Comparison of ENCODE assay signal across 8 cellular contexts in genomic region chr6:152301021-152301805, GRCh38.
DNase-seq lines count a peak whose midpoint lies in the region; ATAC-seq lines count a peak whose summit lies in the region.

No MANE protein-coding gene starts in this region.

- H3K9ac ChIP-seq in iPS-18a (ENCODE audit: low read length) (peak overlapping the region; percentile 41), subcutaneous abdominal adipose tissue (ENCODE audit: low read length in 5 of 5) (peak overlapping the region; percentile 39 to 76 (median 63))

- peak overlapping the region; percentile 80 for H3K4me3 ChIP-seq in iPS-18a (ENCODE audit: low read length)
- H3K4me3 ChIP-seq in subcutaneous abdominal adipose tissue (ENCODE audit: low read depth in 1 of 5, low read length in 5 of 5) = peak overlapping the region; percentile 76 to 95 (median 78)

- H3K27me3 Mint-ChIP-seq in activated naive CD4-positive, alpha-beta T cell treated with anti-CD3 and anti-CD28 coated beads, Interleukin-2, amount 50 U/mL, for 24 hours = no peaks in the 10 kb centered on the region
- no peaks in the 10 kb centered on the region for H3K27me3 Mint-ChIP-seq in activated naive CD8-positive, alpha-beta T cell

- peak overlapping the region; percentile 97 for H3K4me3 Mint-ChIP-seq in activated naive CD4-positive, alpha-beta T cell treated with anti-CD3 and anti-CD28 coated beads, Interleukin-2, amount 50 U/mL, for 24 hours
- H3K4me3 Mint-ChIP-seq in activated naive CD8-positive, alpha-beta T cell = peak overlapping the region; percentile 99

- H3K9me3 ChIP-seq in iPS-18a (ENCODE audit: control insufficient read depth, low read depth, low read length) (no peaks in the 10 kb centered on the region), subcutaneous abdominal adipose tissue (ENCODE audit: control insufficient read depth in 5 of 5, low read length in 5 of 5) (no peaks in the 10 kb centered on the region)

- no peaks in the 10 kb centered on the region for H3K9me3 Mint-ChIP-seq in activated naive CD4-positive, alpha-beta T cell treated with anti-CD3 and anti-CD28 coated beads, Interleukin-2, amount 50 U/mL, for 24 hours
- H3K9me3 Mint-ChIP-seq in activated naive CD8-positive, alpha-beta T cell (ENCODE audit: low read depth) = no peaks in the 10 kb centered on the region

- H3K27me3 ChIP-seq in iPS-18a (ENCODE audit: control insufficient read depth, insufficient read depth, low read length) (no peaks in the 10 kb centered on the region), subcutaneous abdominal adipose tissue (ENCODE audit: control insufficient read depth in 5 of 5, insufficient read depth in 4 of 5, low read length in 5 of 5) (no peaks in the 10 kb centered on the region)

- ATAC-seq in HG03108 (IDR thresholded peaks at IDR 0.05; ENCODE audit: unreplicated experiment) = peak; percentile 21

- H3K36me3 ChIP-seq in iPS-18a (ENCODE audit: control insufficient read depth, low read depth, low read length) = no peaks in the 10 kb centered on the region
- peaks cover 7 to 20% (median 12%) of the 10 kb centered on the region in 5 donors for H3K36me3 ChIP-seq in subcutaneous abdominal adipose tissue (ENCODE audit: control insufficient read depth in 5 of 5, insufficient read depth in 5 of 5, low read length in 5 of 5)

- peaks cover 21% of the 10 kb centered on the region for H3K4me1 ChIP-seq in iPS-18a (ENCODE audit: control insufficient read depth, low read depth, low read length)
- peaks cover 4 to 43% (median 27%) of the 10 kb centered on the region in 5 donors for H3K4me1 ChIP-seq in subcutaneous abdominal adipose tissue (ENCODE audit: control insufficient read depth in 5 of 5, insufficient read depth in 5 of 5, low read length in 5 of 5)

- no peak for DNase-seq in activated naive CD4-positive, alpha-beta T cell (lab: John Stamatoyannopoulos, UW)
- DNase-seq in NCI-H1694 treated with DMSO at 0.1 percent for 48 hours (lab: John Stamatoyannopoulos, UW) (no peak), NCI-H1048 (lab: John Stamatoyannopoulos, UW) (no peak)

- peaks cover 49% of the 10 kb centered on the region for H3K4me1 Mint-ChIP-seq in activated naive CD4-positive, alpha-beta T cell treated with anti-CD3 and anti-CD28 coated beads, Interleukin-2, amount 50 U/mL, for 24 hours
- H3K4me1 Mint-ChIP-seq in activated naive CD8-positive, alpha-beta T cell (ENCODE audit: low read depth) = peaks cover 43% of the 10 kb centered on the region

- H3K27ac Mint-ChIP-seq in activated naive CD4-positive, alpha-beta T cell treated with anti-CD3 and anti-CD28 coated beads, Interleukin-2, amount 50 U/mL, for 24 hours = peak overlapping the region; percentile 97
- peak overlapping the region; percentile 97 for H3K27ac Mint-ChIP-seq in activated naive CD8-positive, alpha-beta T cell

- H3K36me3 Mint-ChIP-seq in activated naive CD4-positive, alpha-beta T cell treated with anti-CD3 and anti-CD28 coated beads, Interleukin-2, amount 50 U/mL, for 24 hours = no peaks in the 10 kb centered on the region
- no peaks in the 10 kb centered on the region for H3K36me3 Mint-ChIP-seq in activated naive CD8-positive, alpha-beta T cell

- H3K27ac ChIP-seq in iPS-18a (ENCODE audit: low read length) (no peak overlapping the region), subcutaneous abdominal adipose tissue (ENCODE audit: low read depth, low read length) (peak overlapping the region; percentile 76)
